ENCODE assay signal across 1 cellular context in the genomic region with DNA sequence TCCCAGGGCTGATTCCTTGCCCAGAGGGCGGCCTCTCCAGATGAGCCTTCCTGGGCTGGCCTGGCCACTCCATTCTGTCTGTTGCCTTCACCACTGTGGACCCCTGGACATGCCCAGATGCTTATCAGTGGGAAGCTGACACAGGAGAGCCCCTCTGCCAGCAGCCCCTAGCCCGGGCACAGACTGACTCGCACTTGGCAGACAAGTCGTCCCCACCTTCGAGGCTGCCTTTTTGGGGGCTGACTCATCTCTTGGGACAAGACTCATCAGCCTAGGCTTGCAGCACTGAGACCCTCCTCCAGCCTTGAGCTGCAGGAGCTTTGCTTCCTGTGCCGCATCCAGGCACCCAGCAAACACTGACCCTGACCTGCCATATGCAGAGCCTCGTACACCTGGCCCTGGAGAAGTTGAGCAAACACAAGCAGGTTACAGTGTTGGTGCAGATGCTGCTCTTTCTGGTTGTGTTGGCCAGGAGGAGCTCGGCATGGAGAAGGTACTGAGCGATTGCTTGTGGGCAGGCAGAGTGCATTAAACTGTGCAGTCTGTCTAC.
TF ChIP-seq lines count a peak whose summit lies in the region.

No MANE protein-coding gene starts in this region.

TF ChIP-seq in H1, 55 proteins besides CTCF, POLR2A, EP300 and RAD21 (continued from another document):
- TF ChIP-seq TEAD4 (IDR thresholded peaks at IDR 0.05; ENCODE audit: low read depth, low read length), result no peak
- no peak for TF ChIP-seq KDM4A (IDR thresholded peaks at IDR 0.05; ENCODE audit: low read depth, low read length, severe bottlenecking)
- no peak for TF ChIP-seq NRF1 (IDR thresholded peaks at IDR 0.05; ENCODE audit: low read depth, low read length)
- TF ChIP-seq MAFK (IDR thresholded peaks at IDR 0.05; ENCODE audit: low read depth, low read length), result no peak
- TF ChIP-seq CBX8 (IDR thresholded peaks at IDR 0.05; ENCODE audit: borderline replicate concordance, low read depth, low read length), result no peak
- no peak for TF ChIP-seq SIN3A (conservative IDR thresholded peaks at IDR 0.05 in 1 of 2, IDR thresholded peaks at IDR 0.05 in 1 of 2; ENCODE audit: low read depth in 1 of 2, low read length in 2 of 2)
- TF ChIP-seq HDAC6 (IDR thresholded peaks at IDR 0.05; ENCODE audit: low read depth, low read length), result no peak
- TF ChIP-seq, protein P1, sequence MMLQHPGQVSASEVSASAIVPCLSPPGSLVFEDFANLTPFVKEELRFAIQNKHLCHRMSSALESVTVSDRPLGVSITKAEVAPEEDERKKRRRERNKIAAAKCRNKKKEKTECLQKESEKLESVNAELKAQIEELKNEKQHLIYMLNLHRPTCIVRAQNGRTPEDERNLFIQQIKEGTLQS (IDR thresholded peaks at IDR 0.05; ENCODE audit: insufficient read depth, low read depth, low read length), result no peak
- TF ChIP-seq CHD1 (IDR thresholded peaks at IDR 0.05; ENCODE audit: low read depth, low read length), result no peak
- no peak for TF ChIP-seq RXRA (IDR thresholded peaks at IDR 0.05; ENCODE audit: insufficient read depth, low read depth, low read length)
- TF ChIP-seq CREB1 (IDR thresholded peaks at IDR 0.05), result no peak
- TF ChIP-seq SRF (IDR thresholded peaks at IDR 0.05; ENCODE audit: low read depth, low read length), result no peak
